8 cellular contexts compared by ENCODE assay signal in the genomic region with DNA sequence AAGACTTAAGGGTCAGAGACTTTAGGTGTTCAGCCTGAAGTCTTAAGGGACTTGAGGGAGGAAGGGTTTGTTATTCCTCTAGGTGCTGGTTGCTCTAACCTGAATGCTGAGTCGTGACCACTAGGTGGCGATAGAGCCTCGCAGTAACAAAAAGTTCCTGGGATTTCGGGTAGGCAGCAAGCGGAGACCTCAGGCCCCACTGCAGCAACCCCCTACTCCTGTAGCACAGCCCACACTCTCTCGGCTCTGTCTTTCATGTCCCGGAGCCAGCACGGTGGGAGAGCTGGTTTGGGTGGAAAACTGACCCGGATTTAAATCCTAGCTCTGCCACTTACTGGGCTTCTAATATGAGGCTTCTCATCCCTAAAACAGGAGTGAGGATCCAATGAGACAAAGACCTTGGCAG.
A peak's percentile ranks its signal among the peaks of the same experiment; 100 is the strongest.
DNase-seq lines count a peak whose midpoint lies in the region; ATAC-seq, FAIRE-seq and TF ChIP-seq lines count a peak whose summit lies in the region.

No MANE protein-coding gene starts in this region.

- POLR2A ChIA-PET in activated CD4-positive, alpha-beta T cell treated with anti-CD3 and anti-CD28 coated beads for 36 hours (lab: Charles Lee): no interaction called here
- POLR2A ChIA-PET in HepG2 (lab: Yijun Ruan, JAX): no interaction called here

- TF ChIP-seq RAD21 in HepG2 (CRISPR knock-in tag; IDR thresholded peaks at IDR 0.05): peak; percentile 73

- DNase-seq in GM03348 (ENCODE audit: low spot score) (peak; percentile 83), NCI-H2171 treated with DMSO at 0.1 percent for 48 hours (lab: John Stamatoyannopoulos, UW) (peak; percentile 54), choroid plexus epithelial cell (ENCODE audit: low read depth) (peak; percentile 84), HepG2 (ENCODE audit: low spot score) (peak; percentile 56)
- DNase-seq in activated CD4-positive, alpha-beta T cell treated with anti-CD3 and anti-CD28 coated beads for 36 hours: peak; percentile 84
- peak; percentile 50 to 71 for DNase-seq in stimulated activated CD4-positive, alpha-beta T cell treated with anti-CD3 and anti-CD28 coated beads, Interleukin-4, amount 100 ng/mL, for 48 hours (ENCODE audit: low read depth in 2 of 2)

- H3K9me3 Mint-ChIP-seq in activated CD4-positive, alpha-beta T cell treated with anti-CD3 and anti-CD28 coated beads for 36 hours (ENCODE audit: low read depth): no peaks in the 10 kb centered on the region

- CTCF ChIA-PET in activated CD4-positive, alpha-beta T cell treated with anti-CD3 and anti-CD28 coated beads for 36 hours (lab: Charles Lee): interaction anchor here (0.6 to 1.9 kb wide), 10 partner anchors 9 to 901 kb away, joined by 3 to 9 read pairs (median 4); no protein-coding TSS in a partner anchor
- CTCF ChIA-PET in HepG2 (lab: Yijun Ruan, JAX; ENCODE audit: low intra/inter-chr PET ratio, low total read pairs): interaction anchor here (1.8 kb wide), 1 partner anchor 623 kb away, joined by 10 read pairs; no protein-coding TSS in a partner anchor

- no peaks in the 10 kb centered on the region for H3K36me3 ChIP-seq in HepG2 (replicated peaks in 1 of 2; ENCODE audit: control insufficient read depth in 1 of 2, insufficient read depth in 2 of 2, low read length in 2 of 2)

- 0 out of 2 replicates have a peak overlapping the region, but pooled peaks have one; percentile 8 for H3K4me2 ChIP-seq in HepG2 (ENCODE audit: low read depth, low read length)

- H4K20me1 ChIP-seq in HepG2 (ENCODE audit: insufficient read depth, low read length): no peaks in the 10 kb centered on the region

- no peaks in the 10 kb centered on the region for H3K9me3 ChIP-seq in HepG2 (ENCODE audit: low read length)

- TF ChIP-seq POLR2A in HepG2 (IDR thresholded peaks at IDR 0.05; ENCODE audit: insufficient read depth in 1 of 2, low read depth in 2 of 2, low read length in 2 of 2) (no peak), GM18505 (IDR thresholded peaks at IDR 0.05; ENCODE audit: borderline replicate concordance, extremely low read depth, insufficient read depth, insufficient read length) (no peak)

- peaks cover 0 to 9% of the 10 kb centered on the region in 2 experiments; a peak in 2 of 5 replicates for H3K27me3 ChIP-seq in HepG2 (ENCODE audit: control insufficient read depth in 1 of 2, insufficient read depth in 2 of 2, low read length in 2 of 2)

- ATAC-seq in HG02798 (IDR thresholded peaks at IDR 0.05; ENCODE audit: poor library complexity, unreplicated experiment): peak; percentile 67
- peak; percentile 28 for ATAC-seq in activated CD4-positive, alpha-beta T cell treated with anti-CD3 and anti-CD28 coated beads for 36 hours
- ATAC-seq in HepG2: peak; percentile 69
- no peak for ATAC-seq in GM18505 (IDR thresholded peaks at IDR 0.05; ENCODE audit: unreplicated experiment)

- intact Hi-C loops in activated CD4-positive, alpha-beta T cell treated with anti-CD3 and anti-CD28 coated beads for 36 hours (cut with DNase I, micrococcal nuclease): loop anchor here (1.0 to 5.0 kb wide), 8 partner anchors 69 to 902 kb away; no protein-coding TSS in a partner anchor
- intact Hi-C loops in HepG2 (cut with micrococcal nuclease; ENCODE audit: unreplicated experiment): loop anchor here (1.0 to 2.0 kb wide), 2 partner anchors 307 to 623 kb away; no protein-coding TSS in a partner anchor

- in situ Hi-C loops in HepG2 (cut with HindIII; ENCODE audit: extremely low pct_ligation_motif_present, low pct_unique_long_range_greater_than_20kb): loop anchor here (10.0 to 25.0 kb wide), 3 partner anchors 417 to 908 kb away; a partner anchor contains a TSS

- TF ChIP-seq CTCF in choroid plexus epithelial cell (conservative IDR thresholded peaks at IDR 0.05; ENCODE audit: low read depth, low read length) (peak; percentile 92), HepG2 (CRISPR knock-in tag; IDR thresholded peaks at IDR 0.05) (peak; percentile 86)

- H3K36me3 Mint-ChIP-seq in activated CD4-positive, alpha-beta T cell treated with anti-CD3 and anti-CD28 coated beads for 36 hours (ENCODE audit: low read depth): no peaks in the 10 kb centered on the region

- no peak overlapping the region for H3K27ac Mint-ChIP-seq in activated CD4-positive, alpha-beta T cell treated with anti-CD3 and anti-CD28 coated beads for 36 hours

- no peak overlapping the region for H3K9ac ChIP-seq in HepG2 (ENCODE audit: insufficient read depth, low read depth, low read length)

- no peak overlapping the region for H3K27ac ChIP-seq in HepG2 (ENCODE audit: extremely low read length, insufficient read depth, low read length)

- no peaks in the 10 kb centered on the region for H3K27me3 Mint-ChIP-seq in activated CD4-positive, alpha-beta T cell treated with anti-CD3 and anti-CD28 coated beads for 36 hours

- peaks cover 28% of the 10 kb centered on the region for H3K4me1 Mint-ChIP-seq in activated CD4-positive, alpha-beta T cell treated with anti-CD3 and anti-CD28 coated beads for 36 hours

- WGBS in HepG2 (ENCODE audit: low lambda C conversion rate): 8% methylated on average over 5 of the region's 9 CpGs

- no peaks in the 10 kb centered on the region for H3K79me2 ChIP-seq in HepG2 (ENCODE audit: insufficient read depth, low read length)

- peak; percentile 94 for FAIRE-seq in HepG2 (lab: Jason Lieb, UNC)

- no peak overlapping the region for H3K4me3 Mint-ChIP-seq in activated CD4-positive, alpha-beta T cell treated with anti-CD3 and anti-CD28 coated beads for 36 hours

- H3K4me3 ChIP-seq in choroid plexus epithelial cell (ENCODE audit: low read depth, low read length) (no peak overlapping the region), HepG2 (replicated peaks in 1 of 3; ENCODE audit: insufficient read depth in 1 of 3, low read depth in 2 of 3, low read length in 3 of 3) (no peak overlapping the region)

- no peak overlapping the region for H2AFZ ChIP-seq in HepG2 (ENCODE audit: low read length)

- peaks cover 23% of the 10 kb centered on the region for H3K4me1 ChIP-seq in HepG2 (ENCODE audit: insufficient read depth, low read length)

- TF ChIP-seq EP300 in HepG2 (IDR thresholded peaks at IDR 0.05; ENCODE audit: low read depth in 2 of 2, low read length in 2 of 2) (no peak), HepG2 (CRISPR knock-in tag; IDR thresholded peaks at IDR 0.05; ENCODE audit: borderline replicate concordance) (no peak)

- BruUV-seq in HepG2 (replicated peaks; lab: Mats Ljungman, UMichigan): no TSS peak

TF ChIP-seq in HepG2, 621 proteins besides CTCF, POLR2A, EP300 and RAD21 (continues in another document):
- TF ChIP-seq, protein P1, sequence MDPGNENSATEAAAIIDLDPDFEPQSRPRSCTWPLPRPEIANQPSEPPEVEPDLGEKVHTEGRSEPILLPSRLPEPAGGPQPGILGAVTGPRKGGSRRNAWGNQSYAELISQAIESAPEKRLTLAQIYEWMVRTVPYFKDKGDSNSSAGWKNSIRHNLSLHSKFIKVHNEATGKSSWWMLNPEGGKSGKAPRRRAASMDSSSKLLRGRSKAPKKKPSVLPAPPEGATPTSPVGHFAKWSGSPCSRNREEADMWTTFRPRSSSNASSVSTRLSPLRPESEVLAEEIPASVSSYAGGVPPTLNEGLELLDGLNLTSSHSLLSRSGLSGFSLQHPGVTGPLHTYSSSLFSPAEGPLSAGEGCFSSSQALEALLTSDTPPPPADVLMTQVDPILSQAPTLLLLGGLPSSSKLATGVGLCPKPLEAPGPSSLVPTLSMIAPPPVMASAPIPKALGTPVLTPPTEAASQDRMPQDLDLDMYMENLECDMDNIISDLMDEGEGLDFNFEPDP (CRISPR knock-in tag; conservative IDR thresholded peaks at IDR 0.05): no peak
- no peak for TF ChIP-seq ZNF792 (CRISPR knock-in tag; IDR thresholded peaks at IDR 0.05)
- TF ChIP-seq SMC3 (IDR thresholded peaks at IDR 0.05; ENCODE audit: low read length): peak; percentile 68
- TF ChIP-seq, protein P2, sequence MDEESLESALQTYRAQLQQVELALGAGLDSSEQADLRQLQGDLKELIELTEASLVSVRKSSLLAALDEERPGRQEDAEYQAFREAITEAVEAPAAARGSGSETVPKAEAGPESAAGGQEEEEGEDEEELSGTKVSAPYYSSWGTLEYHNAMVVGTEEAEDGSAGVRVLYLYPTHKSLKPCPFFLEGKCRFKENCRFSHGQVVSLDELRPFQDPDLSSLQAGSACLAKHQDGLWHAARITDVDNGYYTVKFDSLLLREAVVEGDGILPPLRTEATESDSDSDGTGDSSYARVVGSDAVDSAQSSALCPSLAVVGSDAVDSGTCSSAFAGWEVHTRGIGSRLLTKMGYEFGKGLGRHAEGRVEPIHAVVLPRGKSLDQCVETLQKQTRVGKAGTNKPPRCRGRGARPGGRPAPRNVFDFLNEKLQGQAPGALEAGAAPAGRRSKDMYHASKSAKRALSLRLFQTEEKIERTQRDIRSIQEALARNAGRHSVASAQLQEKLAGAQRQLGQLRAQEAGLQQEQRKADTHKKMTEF (CRISPR knock-in tag; IDR thresholded peaks at IDR 0.05): no peak
- peak; percentile 17 for TF ChIP-seq XRCC5 (optimal IDR thresholded peaks at IDR 0.05; ENCODE audit: low read length)
- no peak for TF ChIP-seq TBL1XR1 (IDR thresholded peaks at IDR 0.05; ENCODE audit: borderline replicate concordance, low read length, partially characterized antibody)
- TF ChIP-seq ZNF234 (CRISPR knock-in tag; conservative IDR thresholded peaks at IDR 0.05): no peak
- peak; percentile 87 for TF ChIP-seq STAG1 (CRISPR knock-in tag; IDR thresholded peaks at IDR 0.05)
- TF ChIP-seq GZF1 (CRISPR knock-in tag; IDR thresholded peaks at IDR 0.05): no peak
- no peak for TF ChIP-seq MATR3 (CRISPR knock-in tag; IDR thresholded peaks at IDR 0.05)
- TF ChIP-seq, protein P3, sequence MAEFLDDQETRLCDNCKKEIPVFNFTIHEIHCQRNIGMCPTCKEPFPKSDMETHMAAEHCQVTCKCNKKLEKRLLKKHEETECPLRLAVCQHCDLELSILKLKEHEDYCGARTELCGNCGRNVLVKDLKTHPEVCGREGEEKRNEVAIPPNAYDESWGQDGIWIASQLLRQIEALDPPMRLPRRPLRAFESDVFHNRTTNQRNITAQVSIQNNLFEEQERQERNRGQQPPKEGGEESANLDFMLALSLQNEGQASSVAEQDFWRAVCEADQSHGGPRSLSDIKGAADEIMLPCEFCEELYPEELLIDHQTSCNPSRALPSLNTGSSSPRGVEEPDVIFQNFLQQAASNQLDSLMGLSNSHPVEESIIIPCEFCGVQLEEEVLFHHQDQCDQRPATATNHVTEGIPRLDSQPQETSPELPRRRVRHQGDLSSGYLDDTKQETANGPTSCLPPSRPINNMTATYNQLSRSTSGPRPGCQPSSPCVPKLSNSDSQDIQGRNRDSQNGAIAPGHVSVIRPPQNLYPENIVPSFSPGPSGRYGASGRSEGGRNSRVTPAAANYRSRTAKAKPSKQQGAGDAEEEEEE (CRISPR knock-in tag; IDR thresholded peaks at IDR 0.05; ENCODE audit: borderline replicate concordance): no peak
- TF ChIP-seq ZZZ3 (CRISPR knock-in tag; IDR thresholded peaks at IDR 0.05; ENCODE audit: borderline replicate concordance): no peak
- TF ChIP-seq HNF4G (IDR thresholded peaks at IDR 0.05; ENCODE audit: borderline replicate concordance, low read depth, low read length): no peak
- TF ChIP-seq HNF4G (CRISPR knock-in tag; IDR thresholded peaks at IDR 0.05; ENCODE audit: borderline replicate concordance, low read depth): no peak
